10 cellular contexts compared by ENCODE assay signal in genomic region chr17:3693829-3694231, GRCh38. TPM values are rescaled to one million over a fixed set of nuclear protein-coding genes. Genes with fewer than 3 reads are reported as not detected.
DNase-seq lines count a peak whose midpoint lies in the region; ATAC-seq and TF ChIP-seq lines count a peak whose summit lies in the region.
"Had no signal": no experiment of that assay in that cellular context is flagged by ENCODE, and none has a peak within 500 bp of the region (broad histone marks: within the 10 kb centered on the region; RNA-seq: fewer than 3 reads in every experiment).

No MANE protein-coding gene starts in this region.

- DNase-seq in GM06990 (ENCODE audit: extremely low read depth, insufficient read length) (peak; percentile 78), NAMALWA (ENCODE audit: low spot score) (peak; percentile 59), kidney tubule cell (ENCODE audit: low spot score) (peak; percentile 63), tibial artery (no peak), MG63 (no peak), right cardiac atrium (no peak), NCI-H2227 treated with DMSO at 0.1 percent for 48 hours (lab: John Stamatoyannopoulos, UW) (no peak)

- TF ChIP-seq CTCF in GM06990 (IDR thresholded peaks at IDR 0.05; ENCODE audit: insufficient read depth, low read length, poor library complexity, severe bottlenecking): no peak
- TF ChIP-seq CTCF in tibial artery (IDR thresholded peaks at IDR 0.05): no peak

- H3K27me3 ChIP-seq in GM06990 (replicated peaks; ENCODE audit: control insufficient read depth, insufficient read depth, low read length) (no peaks in the 10 kb centered on the region), tibial artery (peaks cover 13 to 84% of the 10 kb centered on the region in 2 donors), MG63 (no peaks in the 10 kb centered on the region), right cardiac atrium (ENCODE audit: control insufficient read depth, insufficient read depth) (no peaks in the 10 kb centered on the region)

- H3K36me3 ChIP-seq in GM06990 (ENCODE audit: control insufficient read depth, insufficient read depth, low read length) (peaks cover 17% of the 10 kb centered on the region), tibial artery (no peaks in the 10 kb centered on the region), MG63 (no peaks in the 10 kb centered on the region)

- ATAC-seq in GM21423 (IDR thresholded peaks at IDR 0.05; ENCODE audit: unreplicated experiment) (peak; percentile 56), right cardiac atrium (no peak)
- ATAC-seq: left lobe of liver had no signal

- WGBS in right cardiac atrium: 76% methylated on average over 9 of the region's 9 CpGs

- intact Hi-C loops in tibial artery (cut with DNase I; ENCODE audit: low total_unique reads): no loop called here
- intact Hi-C loops in right cardiac atrium (cut with DNase I): no loop called here

- H3K27ac ChIP-seq in tibial artery: no peak overlapping the region
- H3K27ac ChIP-seq in right cardiac atrium (ENCODE audit: low read length): no peak overlapping the region
- H3K27ac ChIP-seq: SK-N-MC had no signal

- peak overlapping the region; percentile 69 for H3K4me3 ChIP-seq in GM06990 (replicated peaks; ENCODE audit: low read depth, low read length)
- no peak overlapping the region for H3K4me3 ChIP-seq in tibial artery
- H3K4me3 ChIP-seq in MG63: no peak overlapping the region
- H3K4me3 ChIP-seq in right cardiac atrium (ENCODE audit: low read length): no peak overlapping the region

- H3K4me1 ChIP-seq in tibial artery (peaks cover 4 to 22% (median 16%) of the 10 kb centered on the region in 4 donors), right cardiac atrium (ENCODE audit: control insufficient read depth, insufficient read depth, low read length) (no peaks in the 10 kb centered on the region)

- H3K9me3 ChIP-seq in tibial artery (peaks cover 0 to 14% (median 10%) of the 10 kb centered on the region in 3 donors), MG63 (no peaks in the 10 kb centered on the region), right cardiac atrium (ENCODE audit: control insufficient read depth, low read length) (no peaks in the 10 kb centered on the region)

RNA-seq across cellular contexts. Expression of gene P2RX5, which starts 2.1 kb away (rescaled TPM):
- total RNA-seq in MG63 (2014; rRNA removed; shearing (Covaris generic); ENCODE audit: low replicate concordance): 12.0 and 12.3 TPM in 2 replicates
- total RNA-seq in right cardiac atrium: 10 to 100 TPM in 1 of 4 donors, 1 to 10 TPM in 3; 5.8 to 12.5 (median 8.2) TPM
- polyA plus RNA-seq in right cardiac atrium: 9.1 TPM
- total RNA-seq: left lobe of liver had no signal

RNA-seq across cellular contexts. Expression of gene EMC6, which starts 25.2 kb away (rescaled TPM):
- total RNA-seq in MG63 (2014; rRNA removed; shearing (Covaris generic); ENCODE audit: low replicate concordance): 2.4 and 23.4 TPM in 2 replicates
- 10 to 100 TPM; 55.2 to 59.7 (median 56.4) TPM for total RNA-seq in right cardiac atrium
- polyA plus RNA-seq in right cardiac atrium: 137 TPM

RNA-seq across cellular contexts. Expression of gene TAX1BP3, which starts 25.5 kb away (rescaled TPM):
- total RNA-seq in MG63 (2014; rRNA removed; shearing (Covaris generic); ENCODE audit: low replicate concordance): 63.4 and 127 TPM in 2 replicates
- total RNA-seq in right cardiac atrium: 100 to 1,000 TPM; 156 to 184 (median 181) TPM
- 248 TPM for polyA plus RNA-seq in right cardiac atrium

RNA-seq across cellular contexts. Expression of gene HASPIN, which starts 29.9 kb away (rescaled TPM):
- 6.9 and 13.0 TPM in 2 replicates for total RNA-seq in MG63 (2014; rRNA removed; shearing (Covaris generic); ENCODE audit: low replicate concordance)
- under 1 TPM; 0.11 to 0.29 (median 0.19) TPM for total RNA-seq in right cardiac atrium
- 0.11 TPM for polyA plus RNA-seq in right cardiac atrium

RNA-seq across cellular contexts. Expression of gene CTNS, which starts 57.3 kb away (rescaled TPM):
- total RNA-seq in MG63 (2014; rRNA removed; shearing (Covaris generic); ENCODE audit: low replicate concordance): 1.1 and 2.2 TPM in 2 replicates
- 10 to 100 TPM in 1 of 4 donors, 1 to 10 TPM in 3; 7.7 to 10.5 (median 8.4) TPM for total RNA-seq in right cardiac atrium
- polyA plus RNA-seq in right cardiac atrium: 7.4 TPM

Comparison
In these comparisons a context has a peak if more than half of its experiments do, and no peak if none do; other contexts are left out.
1. DNase-seq: peak in GM06990 (single experiment), NAMALWA (single experiment) and kidney tubule cell (single experiment); none in tibial artery (0 of 2), MG63 (single experiment), right cardiac atrium (0 of 3) and NCI-H2227 treated with DMSO at 0.1 percent for 48 hours (single experiment).